33 cellular contexts compared by ENCODE assay signal in genomic region chr12:43307126-43307525, GRCh38.
"Had no signal": no experiment of that assay in that cellular context is flagged by ENCODE, and none has a peak within 500 bp of the region (broad histone marks: within the 10 kb centered on the region; RNA-seq: fewer than 3 reads in every experiment).

No MANE protein-coding gene starts in this region.

- DNase-seq: activated CD4-positive, alpha-beta T cell treated with anti-CD3 and anti-CD28 coated beads for 1 hour; activated CD4-positive, alpha-beta T cell treated with anti-CD3 and anti-CD28 coated beads for 48 hours; activated CD4-positive, CD25-positive, alpha-beta regulatory T cell; activated CD8-positive, alpha-beta T cell treated with anti-CD3 and anti-CD28 coated beads for 36 hours; activated gamma-delta T cell; activated naive CD4-positive, alpha-beta T cell treated with Interleukin-2 at 50 U/mL for 16 hours; activated naive CD8-positive, alpha-beta T cell treated with anti-CD3 and anti-CD28 coated beads, Interleukin-2, amount 10 ng/mL, durations not matched to agents 7 days and 5 days; activated T-cell treated with anti-CD3 and anti-CD28 coated beads, Interleukin-2, amount 50 U/mL, for 1 hour; activated T-cell treated with anti-CD3 and anti-CD28 coated beads, Interleukin-2, amount 50 U/mL, for 72 hours; central memory CD4-positive, alpha-beta T cell; Kasumi-1; KG1; MM.1S; MV-4-11; NCI-H1092; NCI-H146; NCI-H187; NCI-H2029 treated with DMSO at 0.1 percent for 48 hours; NCI-H2107; NCI-H2171; NCI-H510A; NCI-H526; NCI-H748 treated with DMSO at 0.1 percent for 48 hours; NK-92 treated with Interleukin-12 subunit alpha and Interleukin-12 subunit beta, amount 100 ng/mL, for 24 hours; PC-9; Right ventricle myocardium superior; SW 1271; T-helper 1 cell; T1000; WERI-Rb-1 had no signal

- H3K36me3 ChIP-seq: WERI-Rb-1 had no signal

- FAIRE-seq: RCC 7860 had no signal

- H3K4me3 ChIP-seq: PC-9 had no signal

- H2AFZ ChIP-seq: PC-9 had no signal

- H3K4me2 ChIP-seq: PC-9 had no signal

- ATAC-seq: activated CD8-positive, alpha-beta T cell treated with anti-CD3 and anti-CD28 coated beads for 36 hours; activated T-cell treated with anti-CD3 and anti-CD28 coated beads, Interleukin-2, amount 50 U/mL, for 72 hours; activated T-helper 17 cell treated with anti-CD3 and anti-CD28 coated beads, Interleukin-2, amount 50 U/mL, for 72 hours had no signal

- H3K27ac ChIP-seq: PC-9, RWPE1, WERI-Rb-1 had no signal
